1 cellular context compared by ENCODE assay signal in genomic region chr1:151436985-151437384, GRCh38.
TF ChIP-seq lines count a peak whose summit lies in the region.

No MANE protein-coding gene starts in this region.

TF ChIP-seq in HepG2, 621 proteins besides CTCF, POLR2A, EP300 and RAD21:
- TF ChIP-seq ZNF530 (CRISPR knock-in tag; IDR thresholded peaks at IDR 0.05; ENCODE audit: low read depth) (no peak), SAP130 (CRISPR knock-in tag; IDR thresholded peaks at IDR 0.05; ENCODE audit: low read depth) (no peak), ZBTB26 (CRISPR knock-in tag; IDR thresholded peaks at IDR 0.05; ENCODE audit: borderline replicate concordance) (no peak), ZNF773 (CRISPR knock-in tag; IDR thresholded peaks at IDR 0.05; ENCODE audit: borderline replicate concordance) (no peak), KLF11 (CRISPR knock-in tag; IDR thresholded peaks at IDR 0.05) (no peak), UBTF (CRISPR knock-in tag; IDR thresholded peaks at IDR 0.05) (no peak), CREM (IDR thresholded peaks at IDR 0.05) (no peak), CREM (CRISPR knock-in tag; IDR thresholded peaks at IDR 0.05) (no peak), ZNF746 (CRISPR knock-in tag; IDR thresholded peaks at IDR 0.05) (no peak), PLRG1 (conservative IDR thresholded peaks at IDR 0.05) (no peak), ZNF781 (CRISPR knock-in tag; IDR thresholded peaks at IDR 0.05; ENCODE audit: borderline replicate concordance, not compliant biosample characterization) (no peak)
- TF ChIP-seq, protein P1, sequence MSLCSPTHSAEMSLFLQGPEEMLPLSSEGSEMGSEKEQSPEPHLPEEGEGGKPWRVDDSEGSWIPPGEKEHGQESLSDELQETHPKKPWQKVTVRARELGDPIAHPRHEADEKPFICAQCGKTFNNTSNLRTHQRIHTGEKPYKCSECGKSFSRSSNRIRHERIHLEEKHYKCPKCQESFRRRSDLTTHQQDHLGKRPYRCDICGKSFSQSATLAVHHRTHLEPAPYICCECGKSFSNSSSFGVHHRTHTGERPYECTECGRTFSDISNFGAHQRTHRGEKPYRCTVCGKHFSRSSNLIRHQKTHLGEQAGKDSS (CRISPR knock-in tag; IDR thresholded peaks at IDR 0.05; ENCODE audit: borderline replicate concordance, low read depth) = no peak
- TF ChIP-seq, protein P2, sequence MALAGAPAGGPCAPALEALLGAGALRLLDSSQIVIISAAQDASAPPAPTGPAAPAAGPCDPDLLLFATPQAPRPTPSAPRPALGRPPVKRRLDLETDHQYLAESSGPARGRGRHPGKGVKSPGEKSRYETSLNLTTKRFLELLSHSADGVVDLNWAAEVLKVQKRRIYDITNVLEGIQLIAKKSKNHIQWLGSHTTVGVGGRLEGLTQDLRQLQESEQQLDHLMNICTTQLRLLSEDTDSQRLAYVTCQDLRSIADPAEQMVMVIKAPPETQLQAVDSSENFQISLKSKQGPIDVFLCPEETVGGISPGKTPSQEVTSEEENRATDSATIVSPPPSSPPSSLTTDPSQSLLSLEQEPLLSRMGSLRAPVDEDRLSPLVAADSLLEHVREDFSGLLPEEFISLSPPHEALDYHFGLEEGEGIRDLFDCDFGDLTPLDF (CRISPR knock-in tag; IDR thresholded peaks at IDR 0.05) = no peak
- TF ChIP-seq, protein P3, sequence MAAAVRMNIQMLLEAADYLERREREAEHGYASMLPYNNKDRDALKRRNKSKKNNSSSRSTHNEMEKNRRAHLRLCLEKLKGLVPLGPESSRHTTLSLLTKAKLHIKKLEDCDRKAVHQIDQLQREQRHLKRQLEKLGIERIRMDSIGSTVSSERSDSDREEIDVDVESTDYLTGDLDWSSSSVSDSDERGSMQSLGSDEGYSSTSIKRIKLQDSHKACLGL (CRISPR knock-in tag; IDR thresholded peaks at IDR 0.05) = no peak
